Comparison of ENCODE assay signal across 6 cellular contexts in genomic region chr14:37772283-37772682, GRCh38.
DNase-seq lines count a peak whose midpoint lies in the region; ATAC-seq and TF ChIP-seq lines count a peak whose summit lies in the region.
"Not testable (repeated sequence)": the region's sequence is repeated elsewhere in the genome, so short reads cannot be mapped to it uniquely, and the experiment has no call there.

No MANE protein-coding gene starts in this region.

- not testable (repeated sequence) for H3K4me1 Mint-ChIP-seq in endodermal cell, mesothelial cell of epicardium

- H3K27ac Mint-ChIP-seq in endodermal cell = peak overlapping the region; percentile 58
- not testable (repeated sequence) for H3K27ac Mint-ChIP-seq in mesothelial cell of epicardium

- not testable (repeated sequence) for H3K36me3 Mint-ChIP-seq in endodermal cell (ENCODE audit: low read depth); mesothelial cell of epicardium

- not testable (repeated sequence) for H3K4me1 ChIP-seq in ES-I3 (ENCODE audit: insufficient read depth, low read length); HUES6 (ENCODE audit: control insufficient read depth, insufficient read depth, low read length); endodermal cell (ENCODE audit: control insufficient read depth, insufficient read depth, low read length)

- DNase-seq in endodermal cell = peak; percentile 44
- DNase-seq in islet precursor cell = peak; percentile 38
- not testable (repeated sequence) for DNase-seq in mesothelial cell of epicardium (ENCODE audit: low spot score in 2 of 2, unreplicated experiment in 2 of 2)
- DNase-seq in sciatic nerve (ENCODE audit: low spot score) = peak; percentile 52

- ATAC-seq in sciatic nerve = not testable (repeated sequence)

- not testable (repeated sequence) for H3K27ac ChIP-seq in HUES6 (ENCODE audit: low read depth, low read length); endodermal cell (ENCODE audit: low read depth, low read length)

- H3K36me3 ChIP-seq in ES-I3 (ENCODE audit: insufficient read depth, low read length); HUES6 (ENCODE audit: control insufficient read depth, insufficient read depth, low read length); endodermal cell (ENCODE audit: control insufficient read depth, insufficient read depth, low read length): not testable (repeated sequence)

- peak overlapping the region; percentile 51; the same call in 1 of the 2 replicates for H3K9ac ChIP-seq in ES-I3 (ENCODE audit: low read depth, low read length)
- H3K9ac ChIP-seq in HUES6 (ENCODE audit: low read length) = peak overlapping the region; percentile 44
- not testable (repeated sequence) for H3K9ac ChIP-seq in endodermal cell (ENCODE audit: extremely low read depth, low read length, poor library complexity, severe bottlenecking)

- TF ChIP-seq CTCF in endodermal cell (conservative IDR thresholded peaks at IDR 0.05); mesothelial cell of epicardium (IDR thresholded peaks at IDR 0.05; ENCODE audit: unreplicated experiment): not testable (repeated sequence)

- H3K9me3 Mint-ChIP-seq in endodermal cell = peaks cover 24% of the 10 kb centered on the region
- peaks cover 27% of the 10 kb centered on the region for H3K9me3 Mint-ChIP-seq in mesothelial cell of epicardium

- 69 to 83% methylated on average over 13 to 23 of the region's 23 CpGs for WGBS in endodermal cell (ENCODE audit: insufficient coverage in 1 of 2, insufficient read length in 1 of 2), 2 experiments

- not testable (repeated sequence) for H3K27me3 ChIP-seq in HUES6 (ENCODE audit: control insufficient read depth, insufficient read depth, low read length); endodermal cell (ENCODE audit: control insufficient read depth, insufficient read depth, low read length, poor library complexity, severe bottlenecking)

- intact Hi-C loops in sciatic nerve (cut with DNase I) = not testable (repeated sequence)

- H3K4me3 ChIP-seq in HUES6 (ENCODE audit: low read depth, low read length) = peak overlapping the region; percentile 58
- not testable (repeated sequence) for H3K4me3 ChIP-seq in endodermal cell (ENCODE audit: low read length)

- H3K9me3 ChIP-seq in ES-I3 (ENCODE audit: control insufficient read depth, insufficient read depth, low read length); HUES6 (ENCODE audit: control insufficient read depth, insufficient read depth, low read depth, low read length); endodermal cell (ENCODE audit: control insufficient read depth, low read length): not testable (repeated sequence)

- not testable (repeated sequence) for H3K27me3 Mint-ChIP-seq in endodermal cell (ENCODE audit: insufficient read depth); mesothelial cell of epicardium (ENCODE audit: low read depth)

- peak overlapping the region; percentile 58 for H3K4me3 Mint-ChIP-seq in endodermal cell
- peak overlapping the region; percentile 41 for H3K4me3 Mint-ChIP-seq in mesothelial cell of epicardium
